ENCODE assay signal across 1 cellular context in genomic region chr12:125038976-125039625, GRCh38.
TF ChIP-seq lines count a peak whose summit lies in the region.

No MANE protein-coding gene starts in this region.

TF ChIP-seq in H1, 55 proteins besides CTCF, POLR2A, EP300 and RAD21:
- TF ChIP-seq CBX8 (IDR thresholded peaks at IDR 0.05; ENCODE audit: borderline replicate concordance, low read depth, low read length): no peak
- no peak for TF ChIP-seq TBP (IDR thresholded peaks at IDR 0.05; ENCODE audit: low read depth, low read length)
- no peak for TF ChIP-seq CHD7 (IDR thresholded peaks at IDR 0.05; ENCODE audit: insufficient replicate concordance, low read length)
- TF ChIP-seq CHD1 (IDR thresholded peaks at IDR 0.05; ENCODE audit: low read depth, low read length): no peak
- TF ChIP-seq SRF (IDR thresholded peaks at IDR 0.05; ENCODE audit: low read depth, low read length): no peak
- no peak for TF ChIP-seq SP2 (IDR thresholded peaks at IDR 0.05; ENCODE audit: low read length)
- TF ChIP-seq ASH2L (IDR thresholded peaks at IDR 0.05; ENCODE audit: low read length): no peak
- no peak for TF ChIP-seq TAF7 (optimal IDR thresholded peaks at IDR 0.05; ENCODE audit: borderline replicate concordance, low read depth, low read length)
- no peak for TF ChIP-seq EGR1 (IDR thresholded peaks at IDR 0.05; ENCODE audit: borderline replicate concordance, low read depth, low read length)
- no peak for TF ChIP-seq JUN (IDR thresholded peaks at IDR 0.05; ENCODE audit: low read depth, low read length)
- TF ChIP-seq RFX5 (IDR thresholded peaks at IDR 0.05; ENCODE audit: borderline replicate concordance, low read depth, low read length): no peak
- no peak for TF ChIP-seq E2F6 (IDR thresholded peaks at IDR 0.05)
- no peak for TF ChIP-seq KDM4A (IDR thresholded peaks at IDR 0.05; ENCODE audit: low read depth, low read length, severe bottlenecking)
- no peak for TF ChIP-seq CHD2 (IDR thresholded peaks at IDR 0.05; ENCODE audit: low read length)
